ENCODE assay signal across 23 cellular contexts in genomic region chr17:76887809-76888208, GRCh38. TPM values are rescaled to one million over a fixed set of nuclear protein-coding genes. Genes with fewer than 3 reads are reported as not detected.
A peak's percentile ranks its signal among the peaks of the same experiment; 100 is the strongest.
DNase-seq lines count a peak whose midpoint lies in the region; TF ChIP-seq lines count a peak whose summit lies in the region.
"Had no signal": no experiment of that assay in that cellular context is flagged by ENCODE, and none has a peak within 500 bp of the region (broad histone marks: within the 10 kb centered on the region; RNA-seq: fewer than 3 reads in every experiment).

No MANE protein-coding gene starts in this region.

- H2AFZ ChIP-seq in mammary epithelial cell (ENCODE audit: low read depth, low read length) = no peak overlapping the region

- H3K27me3 ChIP-seq in mammary epithelial cell (ENCODE audit: insufficient read depth, low read length) = no peaks in the 10 kb centered on the region
- no peaks in the 10 kb centered on the region for H3K27me3 ChIP-seq in brain microvascular endothelial cell (replicated peaks)
- no peaks in the 10 kb centered on the region for H3K27me3 ChIP-seq in HAP-1 (ENCODE audit: low read depth)
- H3K27me3 ChIP-seq: body of pancreas, ovary had no signal

- H3K4me3 ChIP-seq in mammary epithelial cell (replicated peaks in 1 of 3; ENCODE audit: insufficient read depth in 1 of 3, low read depth in 2 of 3, low read length in 3 of 3) (no peak overlapping the region), brain microvascular endothelial cell (ENCODE audit: low read depth, low read length) (no peak overlapping the region), HAP-1 (no peak overlapping the region)
- H3K4me3 ChIP-seq: body of pancreas, esophagus squamous epithelium, mucosa of descending colon, ovary, skin epidermis had no signal

- in situ Hi-C loops in mammary epithelial cell (cut with MboI; ENCODE audit: low sequenced_read_pairs in 2 of 2) (no loop called here), brain microvascular endothelial cell (cut with HindIII; ENCODE audit: low pct_ligation_motif_present, low sequenced_read_pairs) (no loop called here), HAP-1 (cut with MboI; ENCODE audit: low sequenced_read_pairs) (no loop called here)

- WGBS in mammary epithelial cell (ENCODE audit: low coverage, missing lambda C conversion rate) = 88% methylated on average over 1 of the region's 5 CpGs

- H4K20me1 ChIP-seq in mammary epithelial cell (ENCODE audit: insufficient read depth, low read length) = no peaks in the 10 kb centered on the region

- H3K4me1 Mint-ChIP-seq in MCF 10A (ENCODE audit: insufficient read depth, unreplicated experiment) = no peaks in the 10 kb centered on the region
- H3K4me1 Mint-ChIP-seq: activated naive CD4-positive, alpha-beta T cell treated with anti-CD3 and anti-CD28 coated beads, Interleukin-2, amount 10 ng/mL, durations not matched to agents 7 days and 5 days; T-helper 17 cell had no signal

- no peaks in the 10 kb centered on the region for H3K9me3 Mint-ChIP-seq in MCF 10A (ENCODE audit: unreplicated experiment)
- H3K9me3 Mint-ChIP-seq: activated naive CD4-positive, alpha-beta T cell treated with anti-CD3 and anti-CD28 coated beads, Interleukin-2, amount 10 ng/mL, durations not matched to agents 7 days and 5 days; HFFc6 had no signal

- no peak overlapping the region for H3K4me2 ChIP-seq in mammary epithelial cell (ENCODE audit: insufficient read depth, low read depth, low read length)

- H3K4me1 ChIP-seq in mammary epithelial cell (ENCODE audit: insufficient read depth, low read length) (no peaks in the 10 kb centered on the region), HAP-1 (no peaks in the 10 kb centered on the region)
- H3K4me1 ChIP-seq: body of pancreas, Caco-2, esophagus squamous epithelium had no signal

- CTCF ChIA-PET in mammary epithelial cell (lab: Charles Lee; ENCODE audit: low non-redundant PET) (no interaction called here), MCF 10A (lab: Yijun Ruan, JAX) (no interaction called here)

- dilution Hi-C loops in mammary epithelial cell (cut with HindIII; ENCODE audit: low sequenced_read_pairs) = no loop called here

- POLR2A ChIA-PET in MCF 10A (lab: Yijun Ruan, JAX) = no interaction called here

- TF ChIP-seq CTCF in mammary epithelial cell (conservative IDR thresholded peaks at IDR 0.05 in 1 of 2, IDR thresholded peaks at IDR 0.05 in 1 of 2; ENCODE audit: extremely low read depth in 1 of 2, insufficient read depth in 1 of 2, low read depth in 1 of 2, low read length in 2 of 2) (peak; percentile 7 to 40), MCF 10A (IDR thresholded peaks at IDR 0.05; ENCODE audit: unreplicated experiment) (no peak), brain microvascular endothelial cell (IDR thresholded peaks at IDR 0.05; ENCODE audit: low read depth, low read length, missing control alignments) (peak; percentile 46)

- DNase-seq in mammary epithelial cell (no peak), MCF 10A (ENCODE audit: unreplicated experiment) (no peak), NCI-H1930 (lab: John Stamatoyannopoulos, UW) (peak; percentile 16 to 23), brain microvascular endothelial cell (no peak), DMS153 treated with DMSO at 0.1 percent for 48 hours (lab: John Stamatoyannopoulos, UW; ENCODE audit: unreplicated experiment) (no peak), HAP-1 (ENCODE audit: low spot score in 2 of 2) (no peak), kidney tubule cell (ENCODE audit: low spot score) (no peak)
- no peak for DNase-seq in activated T-cell treated with anti-CD3 and anti-CD28 coated beads, Interleukin-2, amount 50 U/mL, for 1 hour
- DNase-seq: ACHN; activated CD4-positive, alpha-beta T cell treated with anti-CD3 and anti-CD28 coated beads for 1 hour; activated naive CD4-positive, alpha-beta T cell treated with anti-CD3 and anti-CD28 coated beads, Interleukin-2, amount 10 ng/mL, durations not matched to agents 7 days and 5 days; body of pancreas; Caco-2; dermis blood vessel endothelial cell; esophagus squamous epithelium; HFFc6; hippocampal formation; mucosa of descending colon; NCI-H187 treated with DMSO at 0.1 percent for 48 hours; NCI-H69; ovary; T-helper 17 cell had no signal

- BruUV-seq in mammary epithelial cell (replicated peaks; lab: Mats Ljungman, UMichigan) (no TSS peak), MCF 10A (replicated peaks; lab: Mats Ljungman, UMichigan) (no TSS peak)

- intact Hi-C loops in mammary epithelial cell (cut with micrococcal nuclease) = no loop called here
- intact Hi-C loops in MCF 10A (cut with micrococcal nuclease) = no loop called here

- H3K27ac ChIP-seq in mammary epithelial cell (ENCODE audit: insufficient read depth, low read depth, low read length) = no peak overlapping the region
- no peak overlapping the region for H3K27ac ChIP-seq in brain microvascular endothelial cell
- H3K27ac ChIP-seq: body of pancreas, esophagus squamous epithelium, ovary, skin epidermis had no signal

- no peak overlapping the region for H3K9ac ChIP-seq in mammary epithelial cell (ENCODE audit: insufficient read depth, low read length)

- H3K9me3 ChIP-seq in mammary epithelial cell (replicated peaks; ENCODE audit: insufficient read depth, low read length) (no peaks in the 10 kb centered on the region), HAP-1 (no peaks in the 10 kb centered on the region)
- H3K9me3 ChIP-seq: body of pancreas, Caco-2, esophagus squamous epithelium, mucosa of descending colon, ovary had no signal

- H3K79me2 ChIP-seq in mammary epithelial cell (ENCODE audit: insufficient read depth, low read length) = no peaks in the 10 kb centered on the region

- H3K36me3 Mint-ChIP-seq in MCF 10A (ENCODE audit: insufficient read depth, unreplicated experiment) = peaks cover 5% of the 10 kb centered on the region
- H3K36me3 Mint-ChIP-seq: activated naive CD4-positive, alpha-beta T cell treated with anti-CD3 and anti-CD28 coated beads, Interleukin-2, amount 10 ng/mL, durations not matched to agents 7 days and 5 days had no signal

- H3K36me3 ChIP-seq in mammary epithelial cell (ENCODE audit: insufficient read depth, low read length) (no peaks in the 10 kb centered on the region), brain microvascular endothelial cell (replicated peaks) (no peaks in the 10 kb centered on the region), HAP-1 (replicated peaks) (no peaks in the 10 kb centered on the region)
- H3K36me3 ChIP-seq: esophagus squamous epithelium, ovary had no signal

- no peak overlapping the region for H3K4me3 Mint-ChIP-seq in MCF 10A (ENCODE audit: unreplicated experiment)
- H3K4me3 Mint-ChIP-seq: activated naive CD4-positive, alpha-beta T cell treated with anti-CD3 and anti-CD28 coated beads, Interleukin-2, amount 10 ng/mL, durations not matched to agents 7 days and 5 days; HFFc6; T-helper 17 cell had no signal

- no peak overlapping the region for H3K27ac Mint-ChIP-seq in MCF 10A (ENCODE audit: low read depth, unreplicated experiment)
- H3K27ac Mint-ChIP-seq: activated naive CD4-positive, alpha-beta T cell treated with anti-CD3 and anti-CD28 coated beads, Interleukin-2, amount 10 ng/mL, durations not matched to agents 7 days and 5 days; HFFc6; T-helper 17 cell had no signal

- no peaks in the 10 kb centered on the region for H3K27me3 Mint-ChIP-seq in MCF 10A (ENCODE audit: insufficient read depth, unreplicated experiment)
- H3K27me3 Mint-ChIP-seq: T-helper 17 cell had no signal

RNA-seq across cellular contexts. Expression of gene MGAT5B, which starts 19.6 kb away (rescaled TPM):
- total RNA-seq in mammary epithelial cell = 1 to 10 TPM in 1 of 2 donors, under 1 TPM in 1; 0.89 to 1.3 TPM
- 1.8 TPM for polyA plus RNA-seq in mammary epithelial cell
- polyA minus RNA-seq in mammary epithelial cell = 3.5 TPM
- 1.3 and 1.7 TPM in 2 replicates for total RNA-seq in MCF 10A (2022)

Comparison
In these comparisons a context has a peak if more than half of its experiments do, and no peak if none do; other contexts are left out.
1. DNase-seq: peak in NCI-H1930 (2 of 2); none in mammary epithelial cell (single experiment), MCF 10A (single experiment), brain microvascular endothelial cell (single experiment), activated T-cell treated with anti-CD3 and anti-CD28 coated beads, Interleukin-2, amount 50 U/mL, for 1 hour (single experiment), DMS153 treated with DMSO at 0.1 percent for 48 hours (single experiment), HAP-1 (0 of 2) and kidney tubule cell (single experiment).